In genomic region chr5:111699976-111700375, GRCh38 we compare ENCODE assay signal across 18 cellular contexts. TPM values are rescaled to one million over a fixed set of nuclear protein-coding genes. Genes with fewer than 3 reads are reported as not detected.
A peak's percentile ranks its signal among the peaks of the same experiment; 100 is the strongest.
DNase-seq lines count a peak whose midpoint lies in the region; ATAC-seq and TF ChIP-seq lines count a peak whose summit lies in the region.
"Had no signal": no experiment of that assay in that cellular context is flagged by ENCODE, and none has a peak within 500 bp of the region (broad histone marks: within the 10 kb centered on the region; RNA-seq: fewer than 3 reads in every experiment).

No MANE protein-coding gene starts in this region.

- no peak overlapping the region for H3K4me3 Mint-ChIP-seq in Caco-2 (ENCODE audit: unreplicated experiment)
- H3K4me3 Mint-ChIP-seq: activated T-cell treated with anti-CD3 and anti-CD28 coated beads, Interleukin-2, amount 50 U/mL, for 72 hours; dendritic cell treated with granulocyte-macrophage colony-stimulating factor and Interleukin-4, amounts not matched to agents 40 ng/mL and 50 ng/mL, for 4 days; IgD-negative memory B cell; stimulated activated naive CD8-positive, alpha-beta T cell treated with anti-CD3 and anti-CD28 coated beads, Interleukin-15, Interleukin-2, amounts not matched to agents 100 ng/mL and 50 ng/mL, for 24 hours had no signal

- H3K9me3 Mint-ChIP-seq in Caco-2 (ENCODE audit: unreplicated experiment), result no peaks in the 10 kb centered on the region
- H3K9me3 Mint-ChIP-seq: activated T-cell treated with anti-CD3 and anti-CD28 coated beads, Interleukin-2, amount 50 U/mL, for 72 hours; dendritic cell treated with granulocyte-macrophage colony-stimulating factor and Interleukin-4, amounts not matched to agents 40 ng/mL and 50 ng/mL, for 4 days; IgD-negative memory B cell; stimulated activated naive CD8-positive, alpha-beta T cell treated with anti-CD3 and anti-CD28 coated beads, Interleukin-15, Interleukin-2, amounts not matched to agents 100 ng/mL and 50 ng/mL, for 24 hours had no signal

- no peak overlapping the region for H3K27ac ChIP-seq in right lobe of liver
- H3K27ac ChIP-seq: esophagus muscularis mucosa, SJCRH30 had no signal

- in situ Hi-C loops in SK-MEL-5 (cut with HindIII; ENCODE audit: low pct_unique_long_range_greater_than_20kb, low sequenced_read_pairs), result no loop called here

- peak; percentile 80 to 95 (median 87) for ATAC-seq in right lobe of liver
- ATAC-seq in GM21528 (IDR thresholded peaks at IDR 0.05; ENCODE audit: low FRiP score, unreplicated experiment), result no peak
- ATAC-seq: activated T-cell treated with anti-CD3 and anti-CD28 coated beads, Interleukin-2, amount 50 U/mL, for 72 hours; left cardiac atrium had no signal

- no peak overlapping the region for H3K27ac Mint-ChIP-seq in Caco-2 (ENCODE audit: unreplicated experiment)
- H3K27ac Mint-ChIP-seq: activated T-cell treated with anti-CD3 and anti-CD28 coated beads, Interleukin-2, amount 50 U/mL, for 72 hours; dendritic cell treated with granulocyte-macrophage colony-stimulating factor and Interleukin-4, amounts not matched to agents 40 ng/mL and 50 ng/mL, for 4 days; IgD-negative memory B cell; stimulated activated naive CD8-positive, alpha-beta T cell treated with anti-CD3 and anti-CD28 coated beads, Interleukin-15, Interleukin-2, amounts not matched to agents 100 ng/mL and 50 ng/mL, for 24 hours had no signal

- no peaks in the 10 kb centered on the region for H3K36me3 Mint-ChIP-seq in Caco-2 (ENCODE audit: insufficient read depth, unreplicated experiment)
- H3K36me3 Mint-ChIP-seq: IgD-negative memory B cell had no signal

- H3K4me1 Mint-ChIP-seq in Caco-2 (ENCODE audit: low read depth, unreplicated experiment), result no peaks in the 10 kb centered on the region

- H3K27me3 ChIP-seq in right lobe of liver (no peaks in the 10 kb centered on the region), Caco-2 (replicated peaks; ENCODE audit: control insufficient read depth, insufficient read depth, low read length) (no peaks in the 10 kb centered on the region)
- H3K27me3 ChIP-seq: esophagus muscularis mucosa, SJCRH30 had no signal

- H3K4me1 ChIP-seq in right lobe of liver, result peaks cover 0 to 19% (median 4%) of the 10 kb centered on the region in 4 donors
- no peaks in the 10 kb centered on the region for H3K4me1 ChIP-seq in Caco-2
- H3K4me1 ChIP-seq: SJCRH30 had no signal

- POLR2A ChIA-PET in Caco-2 (lab: Charles Lee), result no interaction called here

- intact Hi-C loops in right lobe of liver (cut with DNase I) (no loop called here), Caco-2 (cut with micrococcal nuclease; ENCODE audit: unreplicated experiment) (no loop called here)

- peak; percentile 47 for DNase-seq in DMS53 treated with DMSO at 0.1 percent for 48 hours (lab: John Stamatoyannopoulos, UW; ENCODE audit: unreplicated experiment)
- peak; percentile 44 for DNase-seq in NCI-H2171 (lab: John Stamatoyannopoulos, UW)
- peak; percentile 93 for DNase-seq in SK-MEL-5 (ENCODE audit: low read depth, low spot score)
- DNase-seq in right lobe of liver, result peak; percentile 35 to 72 (median 55)
- no peak for DNase-seq in activated CD4-positive, alpha-beta T cell treated with anti-CD3 and anti-CD28 coated beads for 48 hours
- no peak for DNase-seq in Caco-2
- DNase-seq in midbrain (lab: John Stamatoyannopoulos, UW), result no peak
- DNase-seq: activated CD4-positive, alpha-beta T cell treated with anti-CD3 and anti-CD28 coated beads, Interleukin-2, amount 50 U/mL, for 4 hours; activated T-cell treated with anti-CD3 and anti-CD28 coated beads, Interleukin-2, amount 50 U/mL, for 72 hours; hypothalamus; left cardiac atrium; posterior cingulate gyrus; SJCRH30 had no signal

- no peaks in the 10 kb centered on the region for H3K9me3 ChIP-seq in right lobe of liver
- H3K9me3 ChIP-seq in Caco-2, result no peaks in the 10 kb centered on the region
- H3K9me3 ChIP-seq: esophagus muscularis mucosa, SJCRH30 had no signal

- H3K27me3 Mint-ChIP-seq in Caco-2 (ENCODE audit: insufficient read depth, unreplicated experiment), result peaks cover 6% of the 10 kb centered on the region
- H3K27me3 Mint-ChIP-seq: dendritic cell treated with granulocyte-macrophage colony-stimulating factor and Interleukin-4, amounts not matched to agents 40 ng/mL and 50 ng/mL, for 4 days; IgD-negative memory B cell had no signal

- no peak for TF ChIP-seq POLR2A in right lobe of liver (IDR thresholded peaks at IDR 0.05)

- WGBS in right lobe of liver (ENCODE audit: insufficient coverage, low coverage, low lambda C conversion rate, missing lambda C conversion rate), result 27% methylated on average over 6 of the region's 6 CpGs

- no peak for TF ChIP-seq CTCF in right lobe of liver (IDR thresholded peaks at IDR 0.05)
- no peak for TF ChIP-seq CTCF in Caco-2 (IDR thresholded peaks at IDR 0.05; ENCODE audit: insufficient read depth in 1 of 2, low read depth in 1 of 2, low read length in 1 of 2, severe bottlenecking in 1 of 2, unreplicated experiment in 1 of 2)

- BruUV-seq in Caco-2 (replicated peaks; lab: Mats Ljungman, UMichigan), result no TSS peak

- H3K36me3 ChIP-seq in right lobe of liver, result no peaks in the 10 kb centered on the region
- H3K36me3 ChIP-seq in Caco-2 (ENCODE audit: control insufficient read depth, insufficient read depth, low read length), result no peaks in the 10 kb centered on the region
- H3K36me3 ChIP-seq: esophagus muscularis mucosa, SJCRH30 had no signal

- H3K4me3 ChIP-seq in right lobe of liver, result no peak overlapping the region
- no peak overlapping the region for H3K4me3 ChIP-seq in Caco-2 (ENCODE audit: low read depth, low read length)
- H3K4me3 ChIP-seq: esophagus muscularis mucosa, SJCRH30 had no signal

- CTCF ChIA-PET in Caco-2 (lab: Charles Lee), result no interaction called here

RNA-seq across cellular contexts. Expression of gene NREP, which starts 57.0 kb away (rescaled TPM):
- total RNA-seq in SK-MEL-5 (2014; rRNA removed; shearing (Covaris generic)), result 11.2 and 17.1 TPM in 2 replicates
- 11.3 and 16.5 TPM in 2 replicates for polyA plus RNA-seq in SK-MEL-5 (2015; cell fraction: cytosol; rRNA removed)
- polyA plus RNA-seq in SK-MEL-5 (2015; cell fraction: nucleus; rRNA removed), result 48.9 and 59.3 TPM in 2 replicates
- total RNA-seq in right lobe of liver, result 10 to 100 TPM in 1 of 6 experiments, 1 to 10 TPM in 5; 2.2 to 24.6 (median 7.7) TPM
- 2.3 and 2.4 TPM in 2 replicates for total RNA-seq in Caco-2 (2022)

Comparison
In these comparisons a context has a peak if more than half of its experiments do, and no peak if none do; other contexts are left out.
1. DNase-seq: peak in DMS53 treated with DMSO at 0.1 percent for 48 hours (single experiment), NCI-H2171 (single experiment), SK-MEL-5 (single experiment) and right lobe of liver (3 of 3); none in activated CD4-positive, alpha-beta T cell treated with anti-CD3 and anti-CD28 coated beads for 48 hours (single experiment), Caco-2 (0 of 2) and midbrain (single experiment).